24 cellular contexts compared by ENCODE assay signal in genomic region chr3:127846576-127846975, GRCh38.
"Had no signal": no experiment of that assay in that cellular context is flagged by ENCODE, and none has a peak within 500 bp of the region (broad histone marks: within the 10 kb centered on the region; RNA-seq: fewer than 3 reads in every experiment).

No MANE protein-coding gene starts in this region.

- H3K27ac Mint-ChIP-seq: activated CD4-positive, alpha-beta T cell treated with anti-CD3 and anti-CD28 coated beads, Interleukin-2, amount 10 ng/mL, durations not matched to agents 24 days and 14 days; activated naive CD4-positive, alpha-beta T cell treated with anti-CD3 and anti-CD28 coated beads, Interleukin-2, amount 10 ng/mL, durations not matched to agents 7 days and 5 days; activated naive CD8-positive, alpha-beta T cell treated with anti-CD3 and anti-CD28 coated beads for 36 hours; activated T-helper 2 cell treated with anti-CD3 and anti-CD28 coated beads, Interferon-gamma antibody, Interleukin-2, Interleukin-4, amounts not matched to agents 10 μg/mL and 5 μg/mL and 100 μg/mL, durations not matched to agents 14 hours and 24 hours and 36 hours; T-helper 2 cell treated with Interferon-gamma antibody and Interleukin-4, amounts not matched to agents 5 μg/mL and 100 μg/mL, for 36 hours; WTC11 had no signal

- DNase-seq: activated CD4-positive, alpha-beta T cell treated with anti-CD3 and anti-CD28 coated beads, Interleukin-2, amount 10 ng/mL, durations not matched to agents 24 days and 14 days; activated CD4-positive, alpha-beta T cell treated with anti-CD3 and anti-CD28 coated beads, Interleukin-2, amount 50 U/mL, for 48 hours; activated CD4-positive, CD25-positive, alpha-beta regulatory T cell treated with anti-CD3 and anti-CD28 coated beads, Interleukin-2, amount 50 U/mL, for 72 hours; activated gamma-delta T cell treated with Interleukin-2 at 50 U/mL for 16 hours; activated naive CD4-positive, alpha-beta T cell treated with anti-CD3 and anti-CD28 coated beads, Interleukin-2, amount 10 ng/mL, durations not matched to agents 7 days and 5 days; activated naive CD8-positive, alpha-beta T cell treated with anti-CD3 and anti-CD28 coated beads for 36 hours; activated T-cell treated with anti-CD3 and anti-CD28 coated beads, Interleukin-2, amount 50 U/mL, for 48 hours; KG1; NCI-H1092; NCI-H1417; NCI-H1930; NCI-H2107; NCI-H2171 treated with DMSO at 0.1 percent for 48 hours; NCI-H226; NCI-H526; NCI-H774; RPMI8226; SW 1271 had no signal

- H3K36me3 Mint-ChIP-seq: activated naive CD4-positive, alpha-beta T cell treated with anti-CD3 and anti-CD28 coated beads, Interleukin-2, amount 10 ng/mL, durations not matched to agents 7 days and 5 days; activated naive CD8-positive, alpha-beta T cell treated with anti-CD3 and anti-CD28 coated beads for 36 hours; WTC11 had no signal

- H3K4me3 Mint-ChIP-seq: activated CD4-positive, alpha-beta T cell treated with anti-CD3 and anti-CD28 coated beads, Interleukin-2, amount 10 ng/mL, durations not matched to agents 24 days and 14 days; activated naive CD4-positive, alpha-beta T cell treated with anti-CD3 and anti-CD28 coated beads, Interleukin-2, amount 10 ng/mL, durations not matched to agents 7 days and 5 days; activated naive CD8-positive, alpha-beta T cell treated with anti-CD3 and anti-CD28 coated beads for 36 hours; T-helper 2 cell treated with Interferon-gamma antibody and Interleukin-4, amounts not matched to agents 5 μg/mL and 100 μg/mL, for 36 hours; WTC11 had no signal

- ATAC-seq: Panc1, Right ventricle myocardium inferior, SK-N-SH treated with all-trans-retinoic acid at 6 μM for 48 hours, WTC11 had no signal

- H3K9me3 Mint-ChIP-seq: activated CD4-positive, alpha-beta T cell treated with anti-CD3 and anti-CD28 coated beads, Interleukin-2, amount 10 ng/mL, durations not matched to agents 24 days and 14 days; activated naive CD4-positive, alpha-beta T cell treated with anti-CD3 and anti-CD28 coated beads, Interleukin-2, amount 10 ng/mL, durations not matched to agents 7 days and 5 days; activated naive CD8-positive, alpha-beta T cell treated with anti-CD3 and anti-CD28 coated beads for 36 hours; activated T-helper 2 cell treated with anti-CD3 and anti-CD28 coated beads, Interferon-gamma antibody, Interleukin-2, Interleukin-4, amounts not matched to agents 10 μg/mL and 5 μg/mL and 100 μg/mL, durations not matched to agents 14 hours and 24 hours and 36 hours; T-helper 2 cell treated with Interferon-gamma antibody and Interleukin-4, amounts not matched to agents 5 μg/mL and 100 μg/mL, for 36 hours had no signal

- H3K4me1 Mint-ChIP-seq: activated CD4-positive, alpha-beta T cell treated with anti-CD3 and anti-CD28 coated beads, Interleukin-2, amount 10 ng/mL, durations not matched to agents 24 days and 14 days; activated naive CD4-positive, alpha-beta T cell treated with anti-CD3 and anti-CD28 coated beads, Interleukin-2, amount 10 ng/mL, durations not matched to agents 7 days and 5 days; activated naive CD8-positive, alpha-beta T cell treated with anti-CD3 and anti-CD28 coated beads for 36 hours had no signal
